Comparison of ENCODE assay signal across 11 cellular contexts in genomic region chr1:234968470-234968869, GRCh38.
DNase-seq lines count a peak whose midpoint lies in the region; ATAC-seq and TF ChIP-seq lines count a peak whose summit lies in the region.
"Had no signal": no experiment of that assay in that cellular context is flagged by ENCODE, and none has a peak within 500 bp of the region (broad histone marks: within the 10 kb centered on the region; RNA-seq: fewer than 3 reads in every experiment).

No MANE protein-coding gene starts in this region.

- intact Hi-C loops in colonic mucosa (cut with DNase I) (no loop called here), psoas muscle (cut with DNase I) (no loop called here), mucosa of descending colon (cut with DNase I, micrococcal nuclease) (loop anchor here in 1 of 2 donors (10.0 kb wide), 1 partner anchor 144 kb away; no protein-coding TSS in a partner anchor)

- H4K20me1 ChIP-seq in BLaER1 treated with 17β-estradiol and CSF1 and Interleukin-3, amounts not matched to agents 10 nM and 100 nM = no peaks in the 10 kb centered on the region

- CTCF ChIA-PET in HEK293 (lab: Yijun Ruan, JAX) = no interaction called here

- POLR2A ChIA-PET in HEK293 (lab: Yijun Ruan, JAX) = interaction anchor here (0.6 kb wide), 1 partner anchor 244 kb away, joined by 3 read pairs; no protein-coding TSS in a partner anchor

- no peak for TF ChIP-seq POLR2A in erythroblast (IDR thresholded peaks at IDR 0.05; ENCODE audit: low read length)

- H3K27ac ChIP-seq in BLaER1 treated with 17β-estradiol and CSF1 and Interleukin-3, amounts not matched to agents 10 nM and 100 nM = peak overlapping the region in 10 of 11 experiments; percentile 64 to 100 (median 88); a peak in 20 of 22 replicates
- H3K27ac ChIP-seq in HEK293 (ENCODE audit: extremely low read depth, low read depth, low read length) = no peak overlapping the region
- peak overlapping the region; percentile 68 for H3K27ac ChIP-seq in colonic mucosa
- H3K27ac ChIP-seq in psoas muscle = peak overlapping the region; percentile 94
- H3K27ac ChIP-seq: parathyroid adenoma had no signal

- TF ChIP-seq CTCF in HEK293 (tag by site-specific recombination; IDR thresholded peaks at IDR 0.05) = no peak
- no peak for TF ChIP-seq CTCF in colonic mucosa (IDR thresholded peaks at IDR 0.05)
- TF ChIP-seq CTCF in psoas muscle (IDR thresholded peaks at IDR 0.05) = no peak
- no peak for TF ChIP-seq CTCF in mucosa of descending colon (IDR thresholded peaks at IDR 0.05)

- peaks cover 0 to 4% (median 0%) of the 10 kb centered on the region in 11 experiments; a peak in 5 of 22 replicates for H3K9me3 ChIP-seq in BLaER1 treated with 17β-estradiol and CSF1 and Interleukin-3, amounts not matched to agents 10 nM and 100 nM (replicated peaks in 1 of 11)
- no peaks in the 10 kb centered on the region for H3K9me3 ChIP-seq in HEK293 (ENCODE audit: control insufficient read depth, insufficient read depth, low read depth, low read length)
- no peaks in the 10 kb centered on the region for H3K9me3 ChIP-seq in colonic mucosa
- no peaks in the 10 kb centered on the region for H3K9me3 ChIP-seq in psoas muscle
- no peaks in the 10 kb centered on the region for H3K9me3 ChIP-seq in mucosa of descending colon

- H3K9ac ChIP-seq in BLaER1 treated with 17β-estradiol and CSF1 and Interleukin-3, amounts not matched to agents 10 nM and 100 nM = peak overlapping the region in 2 of 11 experiments; percentile 51 to 71; a peak in 1 of 22 replicates
- no peak overlapping the region for H3K9ac ChIP-seq in colonic mucosa (ENCODE audit: low read depth in 2 of 2, low read length in 2 of 2)
- H3K9ac ChIP-seq: parathyroid adenoma had no signal

- DNase-seq in colonic mucosa (no peak), psoas muscle (no peak), mucosa of descending colon (no peak), erythroblast (lab: John Stamatoyannopoulos, UW) (no peak), Kasumi-1 (lab: John Stamatoyannopoulos, UW) (no peak), NCI-H82 (lab: John Stamatoyannopoulos, UW) (no peak)
- DNase-seq: activated effector memory CD4-positive, alpha-beta T cell treated with anti-CD3 and anti-CD28 coated beads, Interleukin-2, amount 50 U/mL, for 16 hours; cerebellar nuclear complex had no signal

- 82 to 88% (median 84%) methylated on average over 4 of the region's 4 CpGs for WGBS in psoas muscle, 3 donors

- no peak overlapping the region for H3K4me3 ChIP-seq in BLaER1 treated with 17β-estradiol and CSF1 and Interleukin-3, amounts not matched to agents 10 nM and 100 nM
- H3K4me3 ChIP-seq in HEK293 (ENCODE audit: low read depth, low read length) (no peak overlapping the region), colonic mucosa (no peak overlapping the region), psoas muscle (no peak overlapping the region), mucosa of descending colon (no peak overlapping the region)

- peaks cover 0 to 7% (median 0%) of the 10 kb centered on the region in 11 experiments; a peak in 2 of 22 replicates for H3K36me3 ChIP-seq in BLaER1 treated with 17β-estradiol and CSF1 and Interleukin-3, amounts not matched to agents 10 nM and 100 nM
- no peaks in the 10 kb centered on the region for H3K36me3 ChIP-seq in HEK293 (ENCODE audit: control insufficient read depth in 2 of 2, insufficient read depth in 1 of 2, low read length in 2 of 2)
- H3K36me3 ChIP-seq in colonic mucosa = no peaks in the 10 kb centered on the region
- H3K36me3 ChIP-seq in psoas muscle (ENCODE audit: insufficient read depth in 1 of 2, low read depth in 1 of 2) = no peaks in the 10 kb centered on the region
- H3K36me3 ChIP-seq in mucosa of descending colon (ENCODE audit: low read depth) = no peaks in the 10 kb centered on the region

- H3K27me3 ChIP-seq in BLaER1 treated with 17β-estradiol and CSF1 and Interleukin-3, amounts not matched to agents 10 nM and 100 nM = no peaks in the 10 kb centered on the region
- no peaks in the 10 kb centered on the region for H3K27me3 ChIP-seq in colonic mucosa
- no peaks in the 10 kb centered on the region for H3K27me3 ChIP-seq in psoas muscle (ENCODE audit: insufficient read depth in 3 of 3, low read length in 2 of 3)

- peaks cover 87 to 100% (median 93%) of the 10 kb centered on the region in 10 experiments for H3K4me1 ChIP-seq in BLaER1 treated with 17β-estradiol and CSF1 and Interleukin-3, amounts not matched to agents 10 nM and 100 nM
- H3K4me1 ChIP-seq in HEK293 (ENCODE audit: control insufficient read depth, insufficient read depth, low read length) = peaks cover 22% of the 10 kb centered on the region
- peaks cover 10% of the 10 kb centered on the region for H3K4me1 ChIP-seq in colonic mucosa
- peaks cover 60% of the 10 kb centered on the region for H3K4me1 ChIP-seq in psoas muscle
- peaks cover 38% of the 10 kb centered on the region for H3K4me1 ChIP-seq in mucosa of descending colon (ENCODE audit: low read depth)

- peak overlapping the region; percentile 61 to 97 (median 85); a peak in 21 of 22 replicates for H3K4me2 ChIP-seq in BLaER1 treated with 17β-estradiol and CSF1 and Interleukin-3, amounts not matched to agents 10 nM and 100 nM

- no peak for ATAC-seq in psoas muscle
- no peak for ATAC-seq in mucosa of descending colon

TF ChIP-seq in HEK293, 187 proteins besides CTCF, POLR2A, EP300 and RAD21:
- TF ChIP-seq PRDM10 (tag by site-specific recombination; IDR thresholded peaks at IDR 0.05) (0 out of 2 replicates have a peak, but pooled peaks have one; percentile 11), KLF1 (tag by site-specific recombination; IDR thresholded peaks at IDR 0.05) (no peak)
